Comparison of ENCODE assay signal across 14 cellular contexts in the genomic region with DNA sequence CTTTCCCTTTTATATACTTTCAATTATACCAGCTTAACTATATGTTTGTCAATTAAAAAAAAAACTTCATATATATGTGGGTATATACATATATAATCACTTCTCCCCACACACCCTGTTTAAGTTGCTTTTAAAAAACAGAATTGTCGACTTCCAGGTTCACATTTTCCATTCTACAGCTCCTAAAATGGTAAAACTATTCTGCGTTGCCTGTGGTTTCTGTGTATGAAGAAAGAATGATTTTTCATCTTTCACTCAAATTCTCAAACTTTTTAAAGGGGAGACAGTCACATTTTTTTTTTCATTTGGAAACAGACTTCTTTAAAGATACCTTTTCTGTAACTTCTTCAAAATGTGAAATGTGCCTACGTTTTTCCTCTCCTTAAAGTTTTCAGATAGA.
A peak's percentile ranks its signal among the peaks of the same experiment; 100 is the strongest.
DNase-seq lines count a peak whose midpoint lies in the region; ATAC-seq and TF ChIP-seq lines count a peak whose summit lies in the region.
"Had no signal": no experiment of that assay in that cellular context is flagged by ENCODE, and none has a peak within 500 bp of the region (broad histone marks: within the 10 kb centered on the region; RNA-seq: fewer than 3 reads in every experiment).

No MANE protein-coding gene starts in this region.

- H3K27me3 ChIP-seq in ACC112 (ENCODE audit: insufficient read depth, low read length) (no peaks in the 10 kb centered on the region), SJSA1 (replicated peaks) (no peaks in the 10 kb centered on the region), WERI-Rb-1 (ENCODE audit: insufficient read depth, low read depth, severe bottlenecking) (no peaks in the 10 kb centered on the region)

- H3K4me3 ChIP-seq in ACC112 (ENCODE audit: low read depth, low read length) (no peak overlapping the region), SJSA1 (no peak overlapping the region), WERI-Rb-1 (ENCODE audit: low read depth, low read length) (no peak overlapping the region)

- H3K9me3 ChIP-seq in SJSA1 (replicated peaks) (no peaks in the 10 kb centered on the region), WERI-Rb-1 (ENCODE audit: severe bottlenecking) (no peaks in the 10 kb centered on the region)

- H3K27ac Mint-ChIP-seq in stimulated activated effector memory CD8-positive, alpha-beta T cell treated with anti-CD3 and anti-CD28 coated beads, Interleukin-12 subunit alpha, Interleukin-12 subunit beta, amount 100 ng/mL, for 72 hours = no peak overlapping the region
- H3K27ac Mint-ChIP-seq: B cell; CD4-positive, alpha-beta memory T cell; IgD-negative memory B cell had no signal

- no peak overlapping the region for H2AFZ ChIP-seq in ACC112 (ENCODE audit: low read length, unreplicated experiment)

- DNase-seq in HCEC 1CT (peak; percentile 53), SJSA1 (ENCODE audit: low read depth in 1 of 2, low spot score in 2 of 2) (no peak), hepatic stellate cell (ENCODE audit: low spot score) (peak; percentile 2), NCI-H1436 (lab: John Stamatoyannopoulos, UW) (no peak), KG1 (lab: John Stamatoyannopoulos, UW) (no peak), WERI-Rb-1 (no peak)
- no peak for DNase-seq in stimulated activated effector memory CD8-positive, alpha-beta T cell treated with anti-CD3 and anti-CD28 coated beads, Interleukin-12 subunit alpha, Interleukin-12 subunit beta, amount 100 ng/mL, for 72 hours (ENCODE audit: low spot score in 2 of 2)
- DNase-seq: CD4-positive, alpha-beta memory T cell; DMS79 had no signal

- no peaks in the 10 kb centered on the region for H3K79me2 ChIP-seq in ACC112 (ENCODE audit: control insufficient read depth, insufficient read depth, low read length, unreplicated experiment)

- peak overlapping the region; percentile 62 for H3K27ac ChIP-seq in ACC112 (ENCODE audit: low read depth, low read length)
- H3K27ac ChIP-seq in SJSA1 = peak overlapping the region; percentile 87
- H3K27ac ChIP-seq in WERI-Rb-1 = no peak overlapping the region
- H3K27ac ChIP-seq: C4-2B had no signal

- no peaks in the 10 kb centered on the region for H3K36me3 ChIP-seq in ACC112 (ENCODE audit: insufficient read depth, low read length)
- no peaks in the 10 kb centered on the region for H3K36me3 ChIP-seq in SJSA1
- H3K36me3 ChIP-seq in WERI-Rb-1 = no peaks in the 10 kb centered on the region

- H3K4me1 Mint-ChIP-seq in stimulated activated effector memory CD8-positive, alpha-beta T cell treated with anti-CD3 and anti-CD28 coated beads, Interleukin-12 subunit alpha, Interleukin-12 subunit beta, amount 100 ng/mL, for 72 hours = no peaks in the 10 kb centered on the region
- H3K4me1 Mint-ChIP-seq: B cell; CD4-positive, alpha-beta memory T cell; IgD-negative memory B cell had no signal

- TF ChIP-seq CTCF in WERI-Rb-1 (IDR thresholded peaks at IDR 0.05; ENCODE audit: low read depth, low read length) = no peak

- H3K36me3 Mint-ChIP-seq in stimulated activated effector memory CD8-positive, alpha-beta T cell treated with anti-CD3 and anti-CD28 coated beads, Interleukin-12 subunit alpha, Interleukin-12 subunit beta, amount 100 ng/mL, for 72 hours = no peaks in the 10 kb centered on the region
- H3K36me3 Mint-ChIP-seq: CD4-positive, alpha-beta memory T cell; IgD-negative memory B cell had no signal

- H3K9me3 Mint-ChIP-seq in stimulated activated effector memory CD8-positive, alpha-beta T cell treated with anti-CD3 and anti-CD28 coated beads, Interleukin-12 subunit alpha, Interleukin-12 subunit beta, amount 100 ng/mL, for 72 hours = peaks cover 7% of the 10 kb centered on the region

- no peak overlapping the region for H3K4me3 Mint-ChIP-seq in stimulated activated effector memory CD8-positive, alpha-beta T cell treated with anti-CD3 and anti-CD28 coated beads, Interleukin-12 subunit alpha, Interleukin-12 subunit beta, amount 100 ng/mL, for 72 hours
- H3K4me3 Mint-ChIP-seq: B cell; CD4-positive, alpha-beta memory T cell; IgD-negative memory B cell had no signal

- H3K4me1 ChIP-seq in ACC112 (ENCODE audit: control insufficient read depth, insufficient read depth, low read length, unreplicated experiment) = peaks cover 11% of the 10 kb centered on the region
- peaks cover 17% of the 10 kb centered on the region for H3K4me1 ChIP-seq in SJSA1 (replicated peaks)

- no peak for ATAC-seq in stimulated activated effector memory CD8-positive, alpha-beta T cell treated with anti-CD3 and anti-CD28 coated beads, Interleukin-12 subunit alpha, Interleukin-12 subunit beta, amount 100 ng/mL, for 72 hours
- ATAC-seq: HCT116 had no signal

Comparison
In these comparisons a context has a peak if more than half of its experiments do, and no peak if none do; other contexts are left out.
1. DNase-seq: peak in HCEC 1CT (single experiment) and hepatic stellate cell (single experiment); none in SJSA1 (0 of 2), NCI-H1436 (single experiment), KG1 (single experiment), stimulated activated effector memory CD8-positive, alpha-beta T cell treated with anti-CD3 and anti-CD28 coated beads, Interleukin-12 subunit alpha, Interleukin-12 subunit beta, amount 100 ng/mL, for 72 hours (0 of 2) and WERI-Rb-1 (single experiment).